Comparison of ENCODE assay signal across 26 cellular contexts in the genomic region with DNA sequence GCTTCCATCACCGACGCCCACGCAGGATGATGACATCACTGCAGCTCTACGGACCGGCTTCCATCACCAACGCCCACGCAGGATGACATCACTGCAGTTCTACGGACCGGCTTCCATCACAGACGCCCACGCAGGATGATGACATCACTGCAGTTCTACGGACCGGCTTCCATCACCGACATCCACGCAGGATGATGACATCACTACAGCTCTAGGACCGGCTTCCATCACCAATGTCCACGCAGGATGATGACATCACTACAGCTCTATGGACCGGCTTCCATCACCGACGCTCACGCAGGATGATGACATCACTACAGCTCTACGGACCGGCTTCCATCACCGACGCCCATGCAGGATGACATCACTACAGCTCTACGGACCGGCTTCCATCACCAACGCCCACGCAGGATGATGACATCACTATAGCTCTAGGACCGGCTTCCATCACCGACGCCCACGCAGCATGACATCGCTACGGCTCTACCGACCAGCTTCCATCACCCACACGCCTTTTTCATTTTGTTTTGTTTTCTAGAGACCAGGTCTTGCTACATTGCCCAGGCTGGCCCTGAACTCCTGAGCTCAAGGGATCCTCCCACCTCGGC. TPM values are rescaled to one million over a fixed set of nuclear protein-coding genes. Genes with fewer than 3 reads are reported as not detected.
DNase-seq lines count a peak whose midpoint lies in the region; ATAC-seq, FAIRE-seq and TF ChIP-seq lines count a peak whose summit lies in the region.
"Had no signal": no experiment of that assay in that cellular context is flagged by ENCODE, and none has a peak within 500 bp of the region (broad histone marks: within the 10 kb centered on the region; RNA-seq: fewer than 3 reads in every experiment).

No MANE protein-coding gene starts in this region.

- intact Hi-C loops in activated CD8-positive, alpha-beta T cell treated with anti-CD3 and anti-CD28 coated beads for 36 hours (cut with micrococcal nuclease) = no loop called here

- H3K4me1 Mint-ChIP-seq in activated CD8-positive, alpha-beta T cell treated with anti-CD3 and anti-CD28 coated beads for 36 hours (ENCODE audit: low read depth) = peaks cover 15% of the 10 kb centered on the region
- peaks cover 13% of the 10 kb centered on the region for H3K4me1 Mint-ChIP-seq in activated CD8-positive, alpha-beta T cell treated with anti-CD3 and anti-CD28 coated beads, Interleukin-2, amount 10 ng/mL, durations not matched to agents 7 days and 5 days (ENCODE audit: low read depth)
- peaks cover 11% of the 10 kb centered on the region for H3K4me1 Mint-ChIP-seq in stimulated activated naive CD8-positive, alpha-beta T cell treated with anti-CD3 and anti-CD28 coated beads, Interleukin-15, Interleukin-2, amounts not matched to agents 100 ng/mL and 50 ng/mL, for 24 hours (ENCODE audit: low read depth)
- H3K4me1 Mint-ChIP-seq in glutamatergic neuron (ENCODE audit: low read depth, unreplicated experiment) = peaks cover 13% of the 10 kb centered on the region
- H3K4me1 Mint-ChIP-seq: IgD-negative memory B cell had no signal

- peak; percentile 96 for FAIRE-seq in urothelium cell line (lab: Jason Lieb, UNC)
- FAIRE-seq: A204.1, islet of Langerhans had no signal

- ATAC-seq in activated CD8-positive, alpha-beta T cell treated with anti-CD3 and anti-CD28 coated beads for 36 hours = no peak
- no peak for ATAC-seq in activated CD8-positive, alpha-beta T cell treated with anti-CD3 and anti-CD28 coated beads, Interleukin-2, amount 10 ng/mL, durations not matched to agents 7 days and 5 days
- no peak for ATAC-seq in stimulated activated naive CD8-positive, alpha-beta T cell treated with anti-CD3 and anti-CD28 coated beads, Interleukin-15, Interleukin-2, amounts not matched to agents 100 U/mL and 50 U/mL, for 24 hours
- no peak for ATAC-seq in GM19452 (IDR thresholded peaks at IDR 0.05; ENCODE audit: unreplicated experiment)
- ATAC-seq: esophagus mucosa; HCT116; left ventricle myocardium superior; Panc1; stimulated activated naive CD8-positive, alpha-beta T cell treated with anti-CD3 and anti-CD28 coated beads, Interleukin-15, amount 100 ng/mL, for 72 hours had no signal

- no peak for TF ChIP-seq CTCF in activated CD8-positive, alpha-beta T cell treated with anti-CD3 and anti-CD28 coated beads for 36 hours (IDR thresholded peaks at IDR 0.05)
- TF ChIP-seq CTCF in glutamatergic neuron (IDR thresholded peaks at IDR 0.05; ENCODE audit: partially characterized antibody, unreplicated experiment) = no peak

- POLR2A ChIA-PET in activated CD8-positive, alpha-beta T cell treated with anti-CD3 and anti-CD28 coated beads for 36 hours (lab: Charles Lee) = no interaction called here
- POLR2A ChIA-PET in activated CD8-positive, alpha-beta T cell treated with anti-CD3 and anti-CD28 coated beads, Interleukin-2, amount 10 ng/mL, durations not matched to agents 7 days and 5 days (lab: Charles Lee) = no interaction called here
- POLR2A ChIA-PET in HEK293T (lab: Yijun Ruan, JAX) = no interaction called here

- H3K36me3 Mint-ChIP-seq in activated CD8-positive, alpha-beta T cell treated with anti-CD3 and anti-CD28 coated beads for 36 hours (ENCODE audit: low read depth) = peaks cover 15% of the 10 kb centered on the region
- H3K36me3 Mint-ChIP-seq in activated CD8-positive, alpha-beta T cell treated with anti-CD3 and anti-CD28 coated beads, Interleukin-2, amount 10 ng/mL, durations not matched to agents 7 days and 5 days (ENCODE audit: low read depth) = peaks cover 3% of the 10 kb centered on the region
- peaks cover 7% of the 10 kb centered on the region for H3K36me3 Mint-ChIP-seq in stimulated activated naive CD8-positive, alpha-beta T cell treated with anti-CD3 and anti-CD28 coated beads, Interleukin-15, Interleukin-2, amounts not matched to agents 100 ng/mL and 50 ng/mL, for 24 hours (ENCODE audit: low read depth)
- H3K36me3 Mint-ChIP-seq in glutamatergic neuron (ENCODE audit: unreplicated experiment) = peaks cover 14% of the 10 kb centered on the region
- H3K36me3 Mint-ChIP-seq: CD14-positive monocyte, IgD-negative memory B cell had no signal

- H3K4me3 Mint-ChIP-seq in activated CD8-positive, alpha-beta T cell treated with anti-CD3 and anti-CD28 coated beads for 36 hours = no peak overlapping the region
- H3K4me3 Mint-ChIP-seq in activated CD8-positive, alpha-beta T cell treated with anti-CD3 and anti-CD28 coated beads, Interleukin-2, amount 10 ng/mL, durations not matched to agents 7 days and 5 days = no peak overlapping the region
- H3K4me3 Mint-ChIP-seq in stimulated activated naive CD8-positive, alpha-beta T cell treated with anti-CD3 and anti-CD28 coated beads, Interleukin-15, Interleukin-2, amounts not matched to agents 100 ng/mL and 50 ng/mL, for 24 hours = no peak overlapping the region
- peak overlapping the region; percentile 52 for H3K4me3 Mint-ChIP-seq in glutamatergic neuron (ENCODE audit: unreplicated experiment)
- H3K4me3 Mint-ChIP-seq: CD14-positive monocyte; dendritic cell treated with granulocyte-macrophage colony-stimulating factor and Interleukin-4, amounts not matched to agents 40 ng/mL and 50 ng/mL, for 4 days; IgD-negative memory B cell; stimulated activated naive CD8-positive, alpha-beta T cell treated with anti-CD3 and anti-CD28 coated beads, Interleukin-15, amount 100 ng/mL, for 72 hours had no signal

- CTCF ChIA-PET in activated CD8-positive, alpha-beta T cell treated with anti-CD3 and anti-CD28 coated beads for 36 hours (lab: Charles Lee) = interaction anchor here (1.6 kb wide), 1 partner anchor 52 kb away, joined by 3 read pairs; no protein-coding TSS in a partner anchor
- CTCF ChIA-PET in activated CD8-positive, alpha-beta T cell treated with anti-CD3 and anti-CD28 coated beads, Interleukin-2, amount 10 ng/mL, durations not matched to agents 7 days and 5 days (lab: Charles Lee) = interaction anchor here (0.7 to 0.8 kb wide), 2 partner anchors 31 to 53 kb away, joined by 3 read pairs; no protein-coding TSS in a partner anchor
- CTCF ChIA-PET in HEK293T (lab: Yijun Ruan, JAX) = no interaction called here

- H3K27ac Mint-ChIP-seq in activated CD8-positive, alpha-beta T cell treated with anti-CD3 and anti-CD28 coated beads for 36 hours = peak overlapping the region; percentile 12
- no peak overlapping the region for H3K27ac Mint-ChIP-seq in activated CD8-positive, alpha-beta T cell treated with anti-CD3 and anti-CD28 coated beads, Interleukin-2, amount 10 ng/mL, durations not matched to agents 7 days and 5 days
- peak overlapping the region; percentile 57 for H3K27ac Mint-ChIP-seq in stimulated activated naive CD8-positive, alpha-beta T cell treated with anti-CD3 and anti-CD28 coated beads, Interleukin-15, Interleukin-2, amounts not matched to agents 100 ng/mL and 50 ng/mL, for 24 hours
- no peak overlapping the region for H3K27ac Mint-ChIP-seq in glutamatergic neuron (ENCODE audit: unreplicated experiment)
- H3K27ac Mint-ChIP-seq: dendritic cell treated with granulocyte-macrophage colony-stimulating factor and Interleukin-4, amounts not matched to agents 40 ng/mL and 50 ng/mL, for 4 days had no signal

- H3K9me3 Mint-ChIP-seq in activated CD8-positive, alpha-beta T cell treated with anti-CD3 and anti-CD28 coated beads for 36 hours = peaks cover 3% of the 10 kb centered on the region
- no peaks in the 10 kb centered on the region for H3K9me3 Mint-ChIP-seq in activated CD8-positive, alpha-beta T cell treated with anti-CD3 and anti-CD28 coated beads, Interleukin-2, amount 10 ng/mL, durations not matched to agents 7 days and 5 days (ENCODE audit: insufficient read depth)
- H3K9me3 Mint-ChIP-seq in stimulated activated naive CD8-positive, alpha-beta T cell treated with anti-CD3 and anti-CD28 coated beads, Interleukin-15, Interleukin-2, amounts not matched to agents 100 ng/mL and 50 ng/mL, for 24 hours = peaks cover 4% of the 10 kb centered on the region
- peaks cover 8% of the 10 kb centered on the region for H3K9me3 Mint-ChIP-seq in glutamatergic neuron (ENCODE audit: unreplicated experiment)
- H3K9me3 Mint-ChIP-seq: IgD-negative memory B cell had no signal

- peak; percentile 57 for DNase-seq in activated CD8-positive, alpha-beta T cell treated with anti-CD3 and anti-CD28 coated beads for 36 hours
- no peak for DNase-seq in activated CD8-positive, alpha-beta T cell treated with anti-CD3 and anti-CD28 coated beads, Interleukin-2, amount 10 ng/mL, durations not matched to agents 7 days and 5 days
- no peak for DNase-seq in stimulated activated naive CD8-positive, alpha-beta T cell treated with anti-CD3 and anti-CD28 coated beads, Interleukin-15, Interleukin-2, amounts not matched to agents 100 U/mL and 50 U/mL, for 24 hours
- no peak for DNase-seq in glutamatergic neuron
- no peak for DNase-seq in urothelium cell line (ENCODE audit: low spot score)
- no peak for DNase-seq in HEK293T (ENCODE audit: extremely low spot score)
- DNase-seq: activated CD4-positive, alpha-beta T cell treated with anti-CD3 and anti-CD28 coated beads, Interleukin-2, amount 50 U/mL, for 1 hour; activated effector memory CD4-positive, alpha-beta T cell treated with anti-CD3 and anti-CD28 coated beads, Interleukin-2, amount 50 U/mL, for 16 hours; central memory CD4-positive, alpha-beta T cell; DMS79 treated with DMSO at 0.1 percent for 48 hours; GDM1; left ventricle myocardium superior; NCI-H2107; SIG-M5; thyroid gland had no signal

- no peaks in the 10 kb centered on the region for H3K27me3 Mint-ChIP-seq in activated CD8-positive, alpha-beta T cell treated with anti-CD3 and anti-CD28 coated beads for 36 hours
- no peaks in the 10 kb centered on the region for H3K27me3 Mint-ChIP-seq in activated CD8-positive, alpha-beta T cell treated with anti-CD3 and anti-CD28 coated beads, Interleukin-2, amount 10 ng/mL, durations not matched to agents 7 days and 5 days (ENCODE audit: low read depth)
- no peaks in the 10 kb centered on the region for H3K27me3 Mint-ChIP-seq in stimulated activated naive CD8-positive, alpha-beta T cell treated with anti-CD3 and anti-CD28 coated beads, Interleukin-15, Interleukin-2, amounts not matched to agents 100 ng/mL and 50 ng/mL, for 24 hours
- peaks cover 6% of the 10 kb centered on the region for H3K27me3 Mint-ChIP-seq in glutamatergic neuron (ENCODE audit: unreplicated experiment)
- H3K27me3 Mint-ChIP-seq: dendritic cell treated with granulocyte-macrophage colony-stimulating factor and Interleukin-4, amounts not matched to agents 40 ng/mL and 50 ng/mL, for 4 days; IgD-negative memory B cell; stimulated activated naive CD8-positive, alpha-beta T cell treated with anti-CD3 and anti-CD28 coated beads, Interleukin-15, amount 100 ng/mL, for 72 hours had no signal

TF ChIP-seq in HEK293T, 16 proteins besides CTCF, POLR2A, EP300 and RAD21 (continues in another document):
- TF ChIP-seq HDGF (IDR thresholded peaks at IDR 0.05; ENCODE audit: borderline replicate concordance) = no peak

RNA-seq across cellular contexts. Expression of gene GPER1, which starts 29.5 kb away (rescaled TPM):
- under 1 TPM; 0.16 to 0.18 TPM for total RNA-seq in activated CD8-positive, alpha-beta T cell treated with anti-CD3 and anti-CD28 coated beads for 36 hours
- total RNA-seq in activated CD8-positive, alpha-beta T cell treated with anti-CD3 and anti-CD28 coated beads, Interleukin-2, amount 10 ng/mL, durations not matched to agents 7 days and 5 days = under 1 TPM in 1 of 2 experiments, not detected in 1; 0.13 TPM
- 0.59 TPM for total RNA-seq in glutamatergic neuron (ENCODE audit: unreplicated experiment)

RNA-seq across cellular contexts. Expression of gene ZFAND2A, which starts 42.6 kb away (rescaled TPM):
- total RNA-seq in activated CD8-positive, alpha-beta T cell treated with anti-CD3 and anti-CD28 coated beads for 36 hours = 10 to 100 TPM; 22.1 to 23.5 TPM
- 10 to 100 TPM; 25.6 to 26.0 TPM for total RNA-seq in activated CD8-positive, alpha-beta T cell treated with anti-CD3 and anti-CD28 coated beads, Interleukin-2, amount 10 ng/mL, durations not matched to agents 7 days and 5 days
- 34.5 TPM for total RNA-seq in glutamatergic neuron (ENCODE audit: unreplicated experiment)

Comparison
In these comparisons a context has a peak if more than half of its experiments do, and no peak if none do; other contexts are left out.
1. H3K27ac Mint-ChIP-seq: peak in activated CD8-positive, alpha-beta T cell treated with anti-CD3 and anti-CD28 coated beads for 36 hours (single experiment) and stimulated activated naive CD8-positive, alpha-beta T cell treated with anti-CD3 and anti-CD28 coated beads, Interleukin-15, Interleukin-2, amounts not matched to agents 100 ng/mL and 50 ng/mL, for 24 hours (single experiment); none in activated CD8-positive, alpha-beta T cell treated with anti-CD3 and anti-CD28 coated beads, Interleukin-2, amount 10 ng/mL, durations not matched to agents 7 days and 5 days (single experiment) and glutamatergic neuron (single experiment).